Comparison of ENCODE assay signal across 27 cellular contexts in the genomic region with DNA sequence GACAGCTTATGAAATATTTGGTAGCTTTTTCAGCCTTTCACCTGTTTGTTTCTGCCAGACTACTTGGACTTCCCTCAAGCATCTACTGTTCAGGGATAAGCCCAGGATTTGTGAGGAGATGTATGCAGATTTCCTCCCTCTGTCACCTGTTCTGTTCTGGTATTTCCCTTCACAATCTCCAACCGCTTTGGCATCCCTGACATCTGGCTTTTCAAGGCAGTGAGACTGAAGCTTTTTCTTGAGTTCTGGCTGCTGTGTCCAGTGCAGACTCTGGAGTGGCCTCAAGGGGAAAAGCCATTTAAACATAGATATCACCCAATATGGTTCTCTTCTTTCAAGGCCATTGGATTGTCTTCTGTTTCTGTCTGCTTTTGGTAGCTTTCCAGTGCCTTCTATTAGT.
"Had no signal": no experiment of that assay in that cellular context is flagged by ENCODE, and none has a peak within 500 bp of the region (broad histone marks: within the 10 kb centered on the region; RNA-seq: fewer than 3 reads in every experiment).

No MANE protein-coding gene starts in this region.

- H3K9me3 ChIP-seq: ovary, right lobe of liver, suprapubic skin had no signal

- DNase-seq: effector CD8-positive, alpha-beta T cell; endodermal cell; foreskin keratinocyte; glutamatergic neuron; immature natural killer cell; left ventricle myocardium superior; lower lobe of right lung; natural killer cell; occipital lobe; ovary; retina; right lobe of liver; stimulated activated CD4-positive, alpha-beta T cell treated with anti-CD3 and anti-CD28 coated beads, Interleukin-12 subunit alpha, Interleukin-12 subunit beta, amount 100 ng/mL, for 4 hours; stimulated activated CD4-positive, alpha-beta T cell treated with anti-CD3 and anti-CD28 coated beads, Interleukin-1b, Interleukin-23, amount 100 ng/mL, for 48 hours; stimulated activated CD4-positive, alpha-beta T cell treated with anti-CD3 and anti-CD28 coated beads, Interleukin-4, amount 100 ng/mL, for 1 hour; stimulated activated CD8-positive, alpha-beta memory T cell treated with anti-CD3 and anti-CD28 coated beads, Interleukin-4, amount 100 ng/mL, for 48 hours; stimulated activated naive CD4-positive, alpha-beta T cell; stimulated activated naive CD8-positive, alpha-beta T cell treated with anti-CD3 and anti-CD28 coated beads, Interleukin-15, amount 100 ng/mL, for 72 hours; transverse colon; upper lobe of right lung; uterus had no signal

- H3K4me1 ChIP-seq: foreskin keratinocyte, lower lobe of right lung, suprapubic skin, transverse colon, upper lobe of right lung, uterus had no signal

- ATAC-seq: esophagus mucosa; foreskin keratinocyte; left ventricle myocardium superior; lower lobe of right lung; natural killer cell; stimulated activated naive CD8-positive, alpha-beta T cell treated with anti-CD3 and anti-CD28 coated beads, Interleukin-15, amount 100 ng/mL, for 72 hours; upper lobe of right lung had no signal

- H3K4me3 ChIP-seq: lower lobe of right lung, ovary, right lobe of liver, smooth muscle cell, suprapubic skin, transverse colon, upper lobe of right lung, uterus had no signal

- H3K4me2 ChIP-seq: smooth muscle cell had no signal

- H3K36me3 ChIP-seq: lower lobe of right lung, ovary, right lobe of liver, suprapubic skin, transverse colon, upper lobe of right lung had no signal

- H3K27me3 ChIP-seq: foreskin keratinocyte, ovary, right lobe of liver, suprapubic skin, transverse colon, upper lobe of right lung, uterus had no signal

- FAIRE-seq: colon, keratinocyte had no signal

- H3K27ac ChIP-seq: epithelial cell of prostate, foreskin keratinocyte, lower lobe of right lung, ovary, right lobe of liver, suprapubic skin, transverse colon, upper lobe of right lung, uterus had no signal
